12 cellular contexts compared by ENCODE assay signal in genomic region chr10:7027913-7028808, GRCh38.
A peak's percentile ranks its signal among the peaks of the same experiment; 100 is the strongest.
DNase-seq lines count a peak whose midpoint lies in the region; ATAC-seq and TF ChIP-seq lines count a peak whose summit lies in the region.
"Had no signal": no experiment of that assay in that cellular context is flagged by ENCODE, and none has a peak within 500 bp of the region (broad histone marks: within the 10 kb centered on the region; RNA-seq: fewer than 3 reads in every experiment).

No MANE protein-coding gene starts in this region.

- no peaks in the 10 kb centered on the region for H4K20me1 ChIP-seq in IMR-90 (ENCODE audit: insufficient read depth, low read length)

- peak overlapping the region; percentile 10 for H3K27ac Mint-ChIP-seq in activated naive CD8-positive, alpha-beta T cell treated with anti-CD3 and anti-CD28 coated beads for 36 hours

- no peak for ATAC-seq in IMR-90 (ENCODE audit: low read depth)
- no peak for ATAC-seq in HG03439 (IDR thresholded peaks at IDR 0.05; ENCODE audit: unreplicated experiment)

- peaks cover 3% of the 10 kb centered on the region for H3K9me3 Mint-ChIP-seq in activated naive CD8-positive, alpha-beta T cell treated with anti-CD3 and anti-CD28 coated beads for 36 hours

- CTCF ChIA-PET in IMR-90 (lab: Yijun Ruan, JAX): interaction anchor here (0.6 kb wide), 1 partner anchor 370 kb away, joined by 3 read pairs; no protein-coding TSS in a partner anchor

- H3K9me3 ChIP-seq in IMR-90 (ENCODE audit: control insufficient read depth, insufficient read depth, low read length) (no peaks in the 10 kb centered on the region), SJCRH30 (replicated peaks) (no peaks in the 10 kb centered on the region)

- no CpG with 5 or more reads among the region's 7 CpGs for WGBS in IMR-90 (ENCODE audit: extremely low coverage in 2 of 2, insufficient read length in 1 of 2), 2 experiments

- H3K36me3 ChIP-seq in IMR-90 (ENCODE audit: control insufficient read depth, insufficient read depth, low read length): no peaks in the 10 kb centered on the region
- no peaks in the 10 kb centered on the region for H3K36me3 ChIP-seq in kidney epithelial cell (ENCODE audit: control insufficient read depth, insufficient read depth, low read length)
- no peaks in the 10 kb centered on the region for H3K36me3 ChIP-seq in SJCRH30

- intact Hi-C loops in IMR-90 (cut with micrococcal nuclease): no loop called here

- H4K5ac ChIP-seq in IMR-90 (ENCODE audit: low read depth, low read length): no peak overlapping the region

- H3K56ac ChIP-seq in IMR-90 (ENCODE audit: extremely low read depth, insufficient read depth, low read length): no peak overlapping the region

- no peak overlapping the region for H3K9ac ChIP-seq in IMR-90 (ENCODE audit: low read depth, low read length)
- H3K9ac ChIP-seq: parathyroid adenoma had no signal

- no peak overlapping the region for H3K23ac ChIP-seq in IMR-90 (ENCODE audit: low read depth, low read length)

- in situ Hi-C loops in IMR-90 (cut with MboI; ENCODE audit: low sequenced_read_pairs): no loop called here

- H2BK20ac ChIP-seq in IMR-90 (ENCODE audit: low read depth, low read length): no peak overlapping the region

- no peak for TF ChIP-seq POLR2A in IMR-90 (IDR thresholded peaks at IDR 0.05; ENCODE audit: low read depth, low read length)

- H3K4me1 ChIP-seq in IMR-90 (ENCODE audit: control insufficient read depth, insufficient read depth, low read length) (no peaks in the 10 kb centered on the region), SJCRH30 (no peaks in the 10 kb centered on the region)
- H3K4me1 ChIP-seq: parathyroid adenoma had no signal

- no peak for TF ChIP-seq RAD21 in IMR-90 (IDR thresholded peaks at IDR 0.05; ENCODE audit: low read length)

- H3K4me2 ChIP-seq in IMR-90 (ENCODE audit: low read depth, low read length): no peak overlapping the region

- H3K4me3 ChIP-seq in IMR-90 (ENCODE audit: insufficient read depth, low read depth, low read length) (no peak overlapping the region), kidney epithelial cell (ENCODE audit: low read depth, low read length) (no peak overlapping the region), SJCRH30 (no peak overlapping the region)

- H2AFZ ChIP-seq in IMR-90 (replicated peaks; ENCODE audit: low read length, poor library complexity): no peak overlapping the region
- H2AFZ ChIP-seq: parathyroid adenoma had no signal

- H3K4me1 Mint-ChIP-seq in activated naive CD8-positive, alpha-beta T cell treated with anti-CD3 and anti-CD28 coated beads for 36 hours: peaks cover 17% of the 10 kb centered on the region

- H2BK5ac ChIP-seq in IMR-90 (ENCODE audit: low read depth, low read length, poor library complexity, severe bottlenecking): no peak overlapping the region

- H3K18ac ChIP-seq in IMR-90 (ENCODE audit: low read depth, low read length): no peak overlapping the region

- TF ChIP-seq CTCF in IMR-90 (conservative IDR thresholded peaks at IDR 0.05; ENCODE audit: low read depth, low read length) (no peak), kidney epithelial cell (IDR thresholded peaks at IDR 0.05; ENCODE audit: insufficient read depth, low read length, poor library complexity, severe bottlenecking) (no peak)

- no peak overlapping the region for H3K4ac ChIP-seq in IMR-90 (ENCODE audit: low read depth, low read length)

- POLR2A ChIA-PET in IMR-90 (lab: Charles Lee; ENCODE audit: unreplicated experiment): no interaction called here

- no peak overlapping the region for H2BK120ac ChIP-seq in IMR-90 (ENCODE audit: low read depth, low read length)

- no peak overlapping the region for H3K4me3 Mint-ChIP-seq in activated naive CD8-positive, alpha-beta T cell treated with anti-CD3 and anti-CD28 coated beads for 36 hours

- DNase-seq in EH (ENCODE audit: low read depth) (peak; percentile 18), IMR-90 (peak; percentile 43), kidney epithelial cell (ENCODE audit: low read depth) (peak; percentile 12), SJCRH30 (no peak), activated gamma-delta T cell treated with Interleukin-2 at 50 U/mL for 16 hours (no peak), NCI-H146 treated with DMSO at 0.1 percent for 48 hours (lab: John Stamatoyannopoulos, UW; ENCODE audit: unreplicated experiment) (no peak)
- no peak for DNase-seq in activated naive CD8-positive, alpha-beta T cell treated with anti-CD3 and anti-CD28 coated beads for 36 hours
- DNase-seq: amniotic stem cell, NCI-H1105 had no signal

- H3K9me1 ChIP-seq in IMR-90 (ENCODE audit: insufficient read depth, low read length): no peaks in the 10 kb centered on the region; the same call in 1 of the 2 replicates

- no peak overlapping the region for H3K14ac ChIP-seq in IMR-90 (replicated peaks; ENCODE audit: low read depth, low read length)

- H2AK9ac ChIP-seq in IMR-90 (replicated peaks; ENCODE audit: low read depth, low read length, poor library complexity): no peak overlapping the region

- no peaks in the 10 kb centered on the region for H3K27me3 Mint-ChIP-seq in activated naive CD8-positive, alpha-beta T cell treated with anti-CD3 and anti-CD28 coated beads for 36 hours

- H3K36me3 Mint-ChIP-seq in activated naive CD8-positive, alpha-beta T cell treated with anti-CD3 and anti-CD28 coated beads for 36 hours: no peaks in the 10 kb centered on the region

- no peak overlapping the region for H2AK5ac ChIP-seq in IMR-90 (ENCODE audit: low read depth, low read length)

- no peaks in the 10 kb centered on the region for H3K79me1 ChIP-seq in IMR-90 (ENCODE audit: low read depth in 1 of 2, low read length in 2 of 2)

- H4K91ac ChIP-seq in IMR-90 (ENCODE audit: insufficient read depth, low read depth, low read length): no peak overlapping the region

- no peak overlapping the region for H3K27ac ChIP-seq in IMR-90 (ENCODE audit: insufficient read depth, low read length)
- no peak overlapping the region for H3K27ac ChIP-seq in SJCRH30
- H3K27ac ChIP-seq: parathyroid adenoma, VCaP had no signal

- H3K27me3 ChIP-seq in IMR-90 (ENCODE audit: control insufficient read depth, insufficient read depth, low read length) (no peaks in the 10 kb centered on the region), kidney epithelial cell (ENCODE audit: control insufficient read depth, insufficient read depth, low read length) (no peaks in the 10 kb centered on the region), SJCRH30 (no peaks in the 10 kb centered on the region)

- no peak overlapping the region for H2BK15ac ChIP-seq in IMR-90 (ENCODE audit: low read depth, low read length)

- no TSS peak for BruUV-seq in IMR-90 (replicated peaks; lab: Mats Ljungman, UMichigan)

- dilution Hi-C loops in IMR-90 (cut with HindIII; ENCODE audit: low sequenced_read_pairs, unreplicated experiment): no loop called here

- H4K8ac ChIP-seq in IMR-90 (ENCODE audit: low read depth in 2 of 2, low read length in 2 of 2): no peak overlapping the region

TF ChIP-seq in IMR-90, 13 proteins besides CTCF, POLR2A, EP300 and RAD21:
- TF ChIP-seq FOS (IDR thresholded peaks at IDR 0.05; ENCODE audit: low read depth, low read length) (0 out of 2 replicates have a peak, but pooled peaks have one; percentile 23), MAZ (IDR thresholded peaks at IDR 0.05; ENCODE audit: borderline replicate concordance, low read depth, low read length) (no peak)
TF ChIP-seq in IMR-90: peak in this region for 1.

Comparison
In these comparisons a context has a peak if more than half of its experiments do, and no peak if none do; other contexts are left out.
1. DNase-seq: peak in EH (single experiment), IMR-90 (single experiment) and kidney epithelial cell (single experiment); none in activated naive CD8-positive, alpha-beta T cell treated with anti-CD3 and anti-CD28 coated beads for 36 hours (single experiment), SJCRH30 (0 of 2), activated gamma-delta T cell treated with Interleukin-2 at 50 U/mL for 16 hours (single experiment) and NCI-H146 treated with DMSO at 0.1 percent for 48 hours (single experiment).